In genomic region chr10:47195274-47195885, GRCh38 we compare ENCODE assay signal across 17 cellular contexts.
DNase-seq lines count a peak whose midpoint lies in the region; ATAC-seq, FAIRE-seq and TF ChIP-seq lines count a peak whose summit lies in the region.
"Had no signal": no experiment of that assay in that cellular context is flagged by ENCODE, and none has a peak within 500 bp of the region (broad histone marks: within the 10 kb centered on the region; RNA-seq: fewer than 3 reads in every experiment).

No MANE protein-coding gene starts in this region.

- H3K36me3 ChIP-seq in lung (ENCODE audit: control insufficient read depth in 2 of 2, insufficient read depth in 2 of 2, low read length in 2 of 2): no peaks in the 10 kb centered on the region
- H3K36me3 ChIP-seq in thoracic aorta: no peaks in the 10 kb centered on the region
- H3K36me3 ChIP-seq: suprapubic skin had no signal

- no peaks in the 10 kb centered on the region for H3K27me3 ChIP-seq in lung (ENCODE audit: control insufficient read depth, insufficient read depth)
- no peaks in the 10 kb centered on the region for H3K27me3 ChIP-seq in thoracic aorta (replicated peaks; ENCODE audit: insufficient read depth)
- H3K27me3 ChIP-seq: suprapubic skin had no signal

- ATAC-seq in lung (ENCODE audit: insufficient read depth, low FRiP score) (no peak), thoracic aorta (ENCODE audit: insufficient number of reproducible peaks, low FRiP score, low read depth) (peak; percentile 45), HG03521 (IDR thresholded peaks at IDR 0.05; ENCODE audit: unreplicated experiment) (no peak)

- WGBS in lung, 2 donors: 75 to 81% methylated on average over 15 of the region's 15 CpGs

- no peak overlapping the region for H3K4me3 ChIP-seq in lung
- no peak overlapping the region for H3K4me3 ChIP-seq in thoracic aorta
- H3K4me3 ChIP-seq: SK-N-MC, suprapubic skin had no signal

- H3K4me1 ChIP-seq in lung (ENCODE audit: control insufficient read depth in 2 of 2, insufficient read depth in 2 of 2, low read length in 2 of 2) (no peaks in the 10 kb centered on the region), thoracic aorta (ENCODE audit: control insufficient read depth in 1 of 2, low read depth in 2 of 2) (peaks cover 0 to 30% of the 10 kb centered on the region in 2 donors)
- H3K4me1 ChIP-seq: suprapubic skin had no signal

- TF ChIP-seq CTCF in lung (IDR thresholded peaks at IDR 0.05; ENCODE audit: control extremely low read depth, extremely low read depth) (no peak), thoracic aorta (IDR thresholded peaks at IDR 0.05) (no peak)

- no peak overlapping the region for H3K27ac ChIP-seq in lung (ENCODE audit: low read depth in 1 of 2, low read length in 1 of 2)
- H3K27ac ChIP-seq in thoracic aorta: no peak overlapping the region
- H3K27ac ChIP-seq: SK-N-MC, suprapubic skin had no signal

- H3K9me3 ChIP-seq in lung (ENCODE audit: control insufficient read depth in 2 of 2, insufficient read depth in 1 of 2, low read length in 1 of 2): no peaks in the 10 kb centered on the region
- no peaks in the 10 kb centered on the region for H3K9me3 ChIP-seq in thoracic aorta
- H3K9me3 ChIP-seq: suprapubic skin had no signal

- FAIRE-seq in frontal cortex (lab: Jason Lieb, UNC): no peak
- FAIRE-seq: keratinocyte, RCC 7860 had no signal

- DNase-seq in activated naive CD4-positive, alpha-beta T cell treated with Interleukin-2 at 50 U/mL for 16 hours: peak; percentile 23
- no peak for DNase-seq in activated naive CD4-positive, alpha-beta T cell (lab: John Stamatoyannopoulos, UW)
- DNase-seq in activated T-cell treated with anti-CD3 and anti-CD28 coated beads, Interleukin-2, amount 50 U/mL, for 48 hours: peak; percentile 60 to 67
- DNase-seq in lung (ENCODE audit: low spot score) (peak; percentile 20), thoracic aorta (ENCODE audit: low spot score) (no peak), frontal cortex (ENCODE audit: low spot score in 2 of 2) (no peak)
- DNase-seq: anterior cingulate cortex, Calu3, Karpas-422, NCI-H1105 treated with DMSO at 0.1 percent for 48 hours, NCI-H2171, NCI-H774 had no signal

Comparison
In these comparisons a context has a peak if more than half of its experiments do, and no peak if none do; other contexts are left out.
1. DNase-seq: peak in activated naive CD4-positive, alpha-beta T cell treated with Interleukin-2 at 50 U/mL for 16 hours (single experiment), activated T-cell treated with anti-CD3 and anti-CD28 coated beads, Interleukin-2, amount 50 U/mL, for 48 hours (2 of 2) and lung (single experiment); none in activated naive CD4-positive, alpha-beta T cell (0 of 4), thoracic aorta (single experiment) and frontal cortex (0 of 2).